Comparison of ENCODE assay signal across 1 cellular context in genomic region chr2:9234680-9235387, GRCh38.
A peak's percentile ranks its signal among the peaks of the same experiment; 100 is the strongest.
TF ChIP-seq lines count a peak whose summit lies in the region.

No MANE protein-coding gene starts in this region.

TF ChIP-seq in HepG2, 621 proteins besides CTCF, POLR2A, EP300 and RAD21 (continued from another document and continues in another):
- no peak for TF ChIP-seq ZNF407 (CRISPR knock-in tag; IDR thresholded peaks at IDR 0.05; ENCODE audit: not compliant biosample characterization)
- no peak for TF ChIP-seq ZNF33B (CRISPR knock-in tag; IDR thresholded peaks at IDR 0.05)
- no peak for TF ChIP-seq FOXK2 (IDR thresholded peaks at IDR 0.05)
- no peak for TF ChIP-seq MYC (CRISPR knock-in tag; IDR thresholded peaks at IDR 0.05; ENCODE audit: borderline replicate concordance)
- no peak for TF ChIP-seq MXD1 (CRISPR knock-in tag; IDR thresholded peaks at IDR 0.05)
- no peak for TF ChIP-seq POGK (CRISPR knock-in tag; conservative IDR thresholded peaks at IDR 0.05)
- no peak for TF ChIP-seq PLSCR1 (CRISPR knock-in tag; IDR thresholded peaks at IDR 0.05; ENCODE audit: borderline replicate concordance)
- no peak for TF ChIP-seq ZNF260 (CRISPR knock-in tag; IDR thresholded peaks at IDR 0.05; ENCODE audit: borderline replicate concordance, low read depth)
- no peak for TF ChIP-seq ZBTB44 (CRISPR knock-in tag; IDR thresholded peaks at IDR 0.05)
- TF ChIP-seq HOXA5 (CRISPR knock-in tag; IDR thresholded peaks at IDR 0.05), result peak; percentile 62; the same call in 1 of the 2 replicates
- TF ChIP-seq BCLAF1 (IDR thresholded peaks at IDR 0.05), result no peak
- no peak for TF ChIP-seq NFRKB (IDR thresholded peaks at IDR 0.05)
- TF ChIP-seq ZFP41 (CRISPR knock-in tag; IDR thresholded peaks at IDR 0.05; ENCODE audit: borderline replicate concordance), result no peak
- no peak for TF ChIP-seq TERF1 (CRISPR knock-in tag; IDR thresholded peaks at IDR 0.05)
- TF ChIP-seq ZFP91 (CRISPR knock-in tag; IDR thresholded peaks at IDR 0.05; ENCODE audit: borderline replicate concordance), result no peak
- no peak for TF ChIP-seq SNAPC2 (CRISPR knock-in tag; IDR thresholded peaks at IDR 0.05)
- no peak for TF ChIP-seq SOX6 (IDR thresholded peaks at IDR 0.05)
- peak; percentile 94 for TF ChIP-seq SOX6 (CRISPR knock-in tag; IDR thresholded peaks at IDR 0.05)
- no peak for TF ChIP-seq ZXDC (CRISPR knock-in tag; IDR thresholded peaks at IDR 0.05)
- no peak for TF ChIP-seq RNF219 (CRISPR knock-in tag; IDR thresholded peaks at IDR 0.05)
- no peak for TF ChIP-seq SATB2 (CRISPR knock-in tag; IDR thresholded peaks at IDR 0.05)
- no peak for TF ChIP-seq ZNF790 (CRISPR knock-in tag; IDR thresholded peaks at IDR 0.05; ENCODE audit: borderline replicate concordance)
- TF ChIP-seq CENPX (CRISPR knock-in tag; IDR thresholded peaks at IDR 0.05), result no peak
- TF ChIP-seq ZNF598 (CRISPR knock-in tag; IDR thresholded peaks at IDR 0.05; ENCODE audit: borderline replicate concordance), result no peak
- TF ChIP-seq ZNF879 (CRISPR knock-in tag; IDR thresholded peaks at IDR 0.05), result no peak
- peak; percentile 56; the same call in 1 of the 2 replicates for TF ChIP-seq SIX1 (CRISPR knock-in tag; IDR thresholded peaks at IDR 0.05; ENCODE audit: borderline replicate concordance)
- TF ChIP-seq ZNF782 (CRISPR knock-in tag; IDR thresholded peaks at IDR 0.05; ENCODE audit: borderline replicate concordance), result no peak
- TF ChIP-seq KLF6 (CRISPR knock-in tag; IDR thresholded peaks at IDR 0.05), result 0 out of 2 replicates have a peak, but pooled peaks have one; percentile 18
- no peak for TF ChIP-seq ZNF619 (CRISPR knock-in tag; IDR thresholded peaks at IDR 0.05)
